ENCODE assay signal across 8 cellular contexts in the genomic region with DNA sequence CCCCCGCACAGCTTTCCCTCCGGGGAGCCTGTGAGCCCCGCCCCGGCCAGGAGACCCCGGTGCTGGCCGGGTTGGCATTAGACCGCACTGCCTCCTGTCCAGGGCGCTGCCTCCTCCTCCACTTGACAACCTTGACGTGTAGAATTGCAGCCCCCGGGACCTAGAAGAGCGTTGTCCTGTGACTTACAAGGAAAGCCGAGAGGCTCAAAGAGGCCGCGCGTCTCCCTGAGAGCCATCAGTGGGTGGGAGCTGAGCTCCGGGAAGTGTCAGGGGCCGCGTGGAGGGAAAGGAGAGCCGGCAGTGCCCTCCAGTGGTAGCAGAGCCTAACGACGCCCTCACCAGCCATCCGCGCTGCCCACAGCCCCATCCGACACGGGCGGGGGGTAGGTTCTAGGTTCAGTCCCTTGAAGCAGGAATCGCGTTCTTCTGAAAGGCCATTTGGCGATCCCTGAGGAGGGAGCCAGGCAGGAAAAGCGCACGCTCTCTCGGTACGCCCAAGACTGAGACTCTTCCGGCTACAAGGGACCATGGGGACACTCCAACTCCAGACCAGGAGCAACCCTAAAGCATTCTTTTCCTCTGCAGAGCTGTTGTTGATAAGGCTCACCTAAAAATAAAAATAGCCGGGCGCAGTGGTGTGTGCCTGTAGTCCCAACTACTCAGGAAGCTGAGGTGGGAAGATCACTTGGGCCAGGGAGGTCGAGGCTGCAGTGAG. TPM values are rescaled to one million over a fixed set of nuclear protein-coding genes. Genes with fewer than 3 reads are reported as not detected.
A peak's percentile ranks its signal among the peaks of the same experiment; 100 is the strongest.
DNase-seq lines count a peak whose midpoint lies in the region; ATAC-seq and TF ChIP-seq lines count a peak whose summit lies in the region.

No MANE protein-coding gene starts in this region.

- no peak overlapping the region for H3K27ac Mint-ChIP-seq in H9

- no peak overlapping the region for H3K27ac ChIP-seq in H9 (ENCODE audit: insufficient read length, low read depth, low read length)
- no peak overlapping the region for H3K27ac ChIP-seq in SK-N-SH (ENCODE audit: low read depth in 2 of 2, low read length in 1 of 2)
- no peak overlapping the region for H3K27ac ChIP-seq in parathyroid adenoma
- H3K27ac ChIP-seq in tibial artery: peak overlapping the region in 1 of 2 donors; percentile 34

- ATAC-seq in Right ventricle myocardium superior (ENCODE audit: poor library complexity): peak; percentile 99

- H3K56ac ChIP-seq in H9 (ENCODE audit: insufficient read length, low read depth, low read length): no peak overlapping the region

- TF ChIP-seq CTCF in H9 (conservative IDR thresholded peaks at IDR 0.05) (peak; percentile 95), SK-N-SH (IDR thresholded peaks at IDR 0.05) (peak; percentile 78), parathyroid adenoma (IDR thresholded peaks at IDR 0.05) (peak; percentile 77), tibial artery (IDR thresholded peaks at IDR 0.05) (peak; percentile 90 to 91)

- POLR2A ChIA-PET in SK-N-SH (lab: Yijun Ruan, JAX): interaction anchor here (1.2 to 1.3 kb wide), 2 partner anchors 215 to 333 kb away, joined by 6 to 8 read pairs; a partner anchor contains a TSS

- no peaks in the 10 kb centered on the region for H3K79me1 ChIP-seq in H9 (ENCODE audit: insufficient read depth, low read depth, low read length, poor library complexity, severe bottlenecking)

- H3F3A ChIP-seq in SK-N-SH (replicated peaks; ENCODE audit: insufficient read depth): no peaks in the 10 kb centered on the region

- H3K23me2 ChIP-seq in H9 (ENCODE audit: insufficient read length, low read depth, low read length, poor library complexity, severe bottlenecking): no peaks in the 10 kb centered on the region

- no peak for TF ChIP-seq EP300 in SK-N-SH (IDR thresholded peaks at IDR 0.05; ENCODE audit: borderline replicate concordance in 1 of 2, low read depth in 1 of 2, low read length in 1 of 2)

- H3K23ac ChIP-seq in H9 (ENCODE audit: insufficient read length, low read depth, low read length): no peak overlapping the region

- H3K36me3 Mint-ChIP-seq in H9 (ENCODE audit: insufficient read depth in 1 of 3, low read depth in 3 of 3): no peaks in the 10 kb centered on the region; a peak in 1 of 7 replicates

- H3K14ac ChIP-seq in H9 (ENCODE audit: insufficient read depth, low read length): no peak overlapping the region; the same call in 1 of the 2 replicates

- H3K9ac ChIP-seq in H9 (ENCODE audit: extremely low read depth, insufficient read length, low read length): no peak overlapping the region
- no peak overlapping the region for H3K9ac ChIP-seq in SK-N-SH
- H3K9ac ChIP-seq in parathyroid adenoma: no peak overlapping the region

- H3T11ph ChIP-seq in H9 (ENCODE audit: low read length): no peak overlapping the region

- H2BK12ac ChIP-seq in H9 (ENCODE audit: insufficient read length, low read depth, low read length): no peak overlapping the region

- intact Hi-C loops in Right ventricle myocardium superior (cut with DNase I) (loop anchor here (10.0 kb wide), 1 partner anchor 220 kb away; no protein-coding TSS in a partner anchor), tibial artery (cut with DNase I; ENCODE audit: low total_unique reads) (loop anchor here (2.0 to 10.0 kb wide), 2 partner anchors 220 to 332 kb away; no protein-coding TSS in a partner anchor)

- H3K4me3 ChIP-seq in SK-N-SH (ENCODE audit: low read depth in 2 of 2, low read length in 1 of 2): peak overlapping the region in 1 of 2 experiments; percentile 24; a peak in 1 of 4 replicates
- peak overlapping the region; percentile 45 for H3K4me3 ChIP-seq in parathyroid adenoma (ENCODE audit: low read depth, low read length)
- H3K4me3 ChIP-seq in tibial artery: peak overlapping the region; percentile 35 to 52

- H2AFZ ChIP-seq in H9 (ENCODE audit: low read length) (no peak overlapping the region), SK-N-SH (ENCODE audit: low read depth) (no peak overlapping the region; the same call in 1 of the 2 replicates), parathyroid adenoma (peak overlapping the region; percentile 97)

- TF ChIP-seq RAD21 in SK-N-SH (IDR thresholded peaks at IDR 0.05; ENCODE audit: low read length): peak; percentile 97

- DNase-seq in GM03348 (ENCODE audit: low spot score) (peak; percentile 95), H9 (peak; percentile 87), LoVo (ENCODE audit: low spot score) (peak; percentile 82), SK-N-SH (peak; percentile 92), Right ventricle myocardium superior (peak; percentile 88), tibial artery (peak; percentile 76 to 84)
- DNase-seq in activated naive CD4-positive, alpha-beta T cell treated with anti-CD3 and anti-CD28 coated beads, Interleukin-2, amount 50 U/mL, for 16 hours: peak; percentile 76

- no peaks in the 10 kb centered on the region for H3K9me3 Mint-ChIP-seq in H9

- no peaks in the 10 kb centered on the region for H3K9me3 ChIP-seq in H9 (ENCODE audit: control insufficient read depth, low read depth, low read length)
- no peaks in the 10 kb centered on the region for H3K9me3 ChIP-seq in SK-N-SH
- H3K9me3 ChIP-seq in parathyroid adenoma (ENCODE audit: control insufficient read depth, low read length): no peaks in the 10 kb centered on the region
- H3K9me3 ChIP-seq in tibial artery: no peaks in the 10 kb centered on the region

- no peaks in the 10 kb centered on the region for H4K20me1 ChIP-seq in H9 (ENCODE audit: control insufficient read depth, insufficient read depth, insufficient read length)
- H4K20me1 ChIP-seq in SK-N-SH (ENCODE audit: insufficient read depth): no peaks in the 10 kb centered on the region

- H3K4ac ChIP-seq in H9 (ENCODE audit: low read depth, low read length): no peak overlapping the region

- no peak overlapping the region for H4K5ac ChIP-seq in H9 (ENCODE audit: insufficient read length, low read depth, low read length)

- H2BK20ac ChIP-seq in H9 (ENCODE audit: low read depth, low read length, poor library complexity, severe bottlenecking): no peak overlapping the region

- H3K27me3 ChIP-seq in H9 (ENCODE audit: insufficient read depth, low read length) (no peaks in the 10 kb centered on the region), SK-N-SH (ENCODE audit: insufficient read depth) (no peaks in the 10 kb centered on the region), parathyroid adenoma (ENCODE audit: control insufficient read depth, insufficient read depth, low read length) (no peaks in the 10 kb centered on the region), tibial artery (no peaks in the 10 kb centered on the region)

- no peaks in the 10 kb centered on the region for H3K79me2 ChIP-seq in H9 (ENCODE audit: insufficient read depth, low read length)
- H3K79me2 ChIP-seq in SK-N-SH (ENCODE audit: insufficient read depth): no peaks in the 10 kb centered on the region
- H3K79me2 ChIP-seq in parathyroid adenoma: no peaks in the 10 kb centered on the region

- peak overlapping the region; percentile 55 to 64; a peak in 4 of 5 replicates for H3K4me3 Mint-ChIP-seq in H9

- no peak overlapping the region for H3K18ac ChIP-seq in H9 (ENCODE audit: insufficient read length, low read depth, low read length)

- no peak overlapping the region for H2AK5ac ChIP-seq in H9 (ENCODE audit: insufficient read length, low read length)

- H3K4me1 Mint-ChIP-seq in H9: peaks cover 11 to 17% of the 10 kb centered on the region in 2 experiments

- CTCF ChIA-PET in SK-N-SH (lab: Yijun Ruan, JAX): interaction anchor here (0.6 to 7.3 kb wide), 63 partner anchors 8 to 1846 kb away, joined by 3 to 105 read pairs (median 4); a partner anchor contains a TSS

- H3K9me2 ChIP-seq in SK-N-SH: no peaks in the 10 kb centered on the region

- H3K36me3 ChIP-seq in SK-N-SH (replicated peaks in 1 of 2; ENCODE audit: control insufficient read depth in 1 of 2, insufficient read depth in 2 of 2, low read length in 1 of 2): peaks cover 19 to 27% of the 10 kb centered on the region in 2 experiments
- no peaks in the 10 kb centered on the region for H3K36me3 ChIP-seq in parathyroid adenoma (ENCODE audit: control insufficient read depth, insufficient read depth, low read length)
- H3K36me3 ChIP-seq in tibial artery: peaks cover 0 to 9% (median 2%) of the 10 kb centered on the region in 3 donors

- H2BK120ac ChIP-seq in H9 (ENCODE audit: low read depth, low read length, poor library complexity, severe bottlenecking): no peak overlapping the region

- no peaks in the 10 kb centered on the region for H3K4me1 ChIP-seq in H9 (ENCODE audit: insufficient read depth, low read length)
- H3K4me1 ChIP-seq in SK-N-SH (ENCODE audit: control insufficient read depth in 1 of 2, insufficient read depth in 2 of 2, low read depth in 1 of 2, low read length in 1 of 2): peaks cover 4 to 11% of the 10 kb centered on the region in 2 experiments; a peak in 2 of 4 replicates
- H3K4me1 ChIP-seq in parathyroid adenoma: no peaks in the 10 kb centered on the region
- H3K4me1 ChIP-seq in tibial artery: peaks cover 0 to 11% (median 4%) of the 10 kb centered on the region in 4 donors

- no peaks in the 10 kb centered on the region for H3K27me3 Mint-ChIP-seq in H9 (ENCODE audit: low read depth)

- WGBS in H9 (ENCODE audit: extremely low coverage, insufficient read length, low lambda C conversion rate): no CpG with 5 or more reads among the region's 37 CpGs
- whole genome bisulfite sequencing in SK-N-SH (ENCODE audit: low lambda C conversion rate): 24% methylated on average over 30 of the region's 37 CpGs

- peak overlapping the region; percentile 13 for H3K4me2 ChIP-seq in H9 (ENCODE audit: insufficient read depth, insufficient read length, low read length)
- peak overlapping the region; percentile 63 for H3K4me2 ChIP-seq in SK-N-SH
- peak overlapping the region; percentile 85 for H3K4me2 ChIP-seq in parathyroid adenoma (ENCODE audit: low read length)

- H4K91ac ChIP-seq in H9 (ENCODE audit: insufficient read length, low read depth, low read length): no peak overlapping the region

- no peak overlapping the region for H4K8ac ChIP-seq in H9 (replicated peaks; ENCODE audit: insufficient read length, low read depth, low read length)

- H2BK15ac ChIP-seq in H9 (ENCODE audit: low read depth, low read length): no peak overlapping the region

- no peak overlapping the region for H2BK5ac ChIP-seq in H9 (ENCODE audit: insufficient read length, low read length)

TF ChIP-seq in SK-N-SH, 30 proteins besides CTCF, POLR2A, EP300 and RAD21 (continues in another document):
- TF ChIP-seq GATA2 (CRISPR knock-in tag; IDR thresholded peaks at IDR 0.05): no peak
- no peak for TF ChIP-seq ELF1 (IDR thresholded peaks at IDR 0.05)
- TF ChIP-seq, protein P1, sequence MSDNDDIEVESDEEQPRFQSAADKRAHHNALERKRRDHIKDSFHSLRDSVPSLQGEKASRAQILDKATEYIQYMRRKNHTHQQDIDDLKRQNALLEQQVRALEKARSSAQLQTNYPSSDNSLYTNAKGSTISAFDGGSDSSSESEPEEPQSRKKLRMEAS (IDR thresholded peaks at IDR 0.05; ENCODE audit: low read depth): peak; percentile 42; the same call in 1 of the 2 replicates
- peak; percentile 94 for TF ChIP-seq SMC3 (IDR thresholded peaks at IDR 0.05; ENCODE audit: low read depth, low read length)
- no peak for TF ChIP-seq SIN3A (IDR thresholded peaks at IDR 0.05; ENCODE audit: borderline replicate concordance, low read depth, low read length)
- TF ChIP-seq TEAD4 (IDR thresholded peaks at IDR 0.05; ENCODE audit: borderline replicate concordance, insufficient read depth): no peak

RNA-seq across cellular contexts. Expression of a gene that starts 40.6 kb away (rescaled TPM):
- total RNA-seq in H9 (2021) (24.8 and 25.0 TPM in 2 replicates), Right ventricle myocardium superior (32.4 TPM)
- polyA plus RNA-seq in SK-N-SH (2012; rRNA removed): 26.6 and 29.1 TPM in 2 replicates
- polyA plus RNA-seq in SK-N-SH (2012; cell fraction: cytosol; rRNA removed): 28.6 and 36.0 TPM in 2 replicates
- polyA plus RNA-seq in SK-N-SH (2012; cell fraction: nucleus; rRNA removed): 22.6 and 31.8 TPM in 2 replicates

Comparison
In these comparisons a context has a peak if more than half of its experiments do, and no peak if none do; other contexts are left out.
1. H3K4me2 ChIP-seq: peak in every context shown above with its lines; median percentile 85 in parathyroid adenoma; 63 in SK-N-SH; 13 in H9.